In genomic region chr16:739560-740458, GRCh38 we compare ENCODE assay signal across 8 cellular contexts. TPM values are rescaled to one million over a fixed set of nuclear protein-coding genes. Genes with fewer than 3 reads are reported as not detected.
DNase-seq lines count a peak whose midpoint lies in the region; ATAC-seq and TF ChIP-seq lines count a peak whose summit lies in the region.

No MANE protein-coding gene starts in this region.

- peaks cover 0 to 8% (median 0%) of the 10 kb centered on the region in 3 donors for H3K27me3 ChIP-seq in psoas muscle (ENCODE audit: insufficient read depth in 3 of 3, low read length in 2 of 3)

- intact Hi-C loops in psoas muscle (cut with DNase I): no loop called here

- peaks cover 12% of the 10 kb centered on the region for H3K4me1 ChIP-seq in psoas muscle

- no peak for TF ChIP-seq CTCF in fibroblast of the aortic adventitia (IDR thresholded peaks at IDR 0.05; ENCODE audit: insufficient read depth, low read length)
- no peak for TF ChIP-seq CTCF in psoas muscle (IDR thresholded peaks at IDR 0.05)

- WGBS in psoas muscle, 3 donors: 41 to 44% (median 42%) methylated on average over 36 to 38 of the region's 38 CpGs

- H3K9me3 ChIP-seq in SK-N-MC (ENCODE audit: low read depth, low read length): no peaks in the 10 kb centered on the region
- no peaks in the 10 kb centered on the region for H3K9me3 ChIP-seq in psoas muscle

- H3K27ac ChIP-seq in SK-N-MC (no peak overlapping the region), psoas muscle (peak overlapping the region; percentile 77)

- ATAC-seq in psoas muscle: peak in 1 of 4 donors; percentile 1

- peak overlapping the region; percentile 92 for H3K9ac ChIP-seq in SK-N-MC (ENCODE audit: insufficient read length)

- DNase-seq in SK-N-MC (ENCODE audit: low read depth, low spot score) (no peak), fibroblast of the aortic adventitia (ENCODE audit: low read depth) (no peak), psoas muscle (no peak), amygdala (lab: John Stamatoyannopoulos, UW) (no peak), putamen (ENCODE audit: low spot score) (no peak), occipital lobe (lab: John Stamatoyannopoulos, UW) (no peak), NCI-H1436 (lab: John Stamatoyannopoulos, UW) (no peak)

- H3K4me3 ChIP-seq in GM08714 (ENCODE audit: low read length) (peak overlapping the region; percentile 87), SK-N-MC (peak overlapping the region; percentile 88), fibroblast of the aortic adventitia (ENCODE audit: low read depth, low read length) (peak overlapping the region; percentile 82), psoas muscle (peak overlapping the region; percentile 93)

- H3K36me3 ChIP-seq in SK-N-MC (ENCODE audit: insufficient read depth, low read length): no peaks in the 10 kb centered on the region; the same call in 1 of the 2 replicates
- peaks cover 0 to 38% of the 10 kb centered on the region in 2 donors for H3K36me3 ChIP-seq in psoas muscle (ENCODE audit: insufficient read depth in 1 of 2, low read depth in 1 of 2)

RNA-seq across cellular contexts. Expression of gene CIAO3, which starts 1.0 kb away (rescaled TPM):
- total RNA-seq in fibroblast of the aortic adventitia (ENCODE audit: low replicate concordance): 20.0 and 24.7 TPM in 2 replicates
- 10 to 100 TPM; 12.3 to 25.9 (median 23.6) TPM for total RNA-seq in psoas muscle
- 10 to 100 TPM; 26.7 to 43.0 (median 38.9) TPM for polyA plus RNA-seq in psoas muscle
- total RNA-seq in occipital lobe: 48.8 TPM

RNA-seq across cellular contexts. Expression of gene HAGHL, which starts 12.9 kb away (rescaled TPM):
- 10.6 and 21.1 TPM in 2 replicates for total RNA-seq in fibroblast of the aortic adventitia (ENCODE audit: low replicate concordance)
- 1 to 10 TPM in 1 of 4 donors, under 1 TPM in 3; 0.42 to 1.6 (median 0.71) TPM for total RNA-seq in psoas muscle
- polyA plus RNA-seq in psoas muscle: 1 to 10 TPM in 1 of 3 donors, under 1 TPM in 2; 0.38 to 4.4 (median 0.58) TPM
- 7.0 TPM for total RNA-seq in occipital lobe

RNA-seq across cellular contexts. Expression of gene CCDC78, which starts 13.6 kb away (rescaled TPM):
- total RNA-seq in fibroblast of the aortic adventitia (ENCODE audit: low replicate concordance) (1.1 and 1.8 TPM in 2 replicates), psoas muscle (under 1 TPM in 1 of 4 donors, not detected in 3; 0.11 TPM), occipital lobe (4.2 TPM)
- under 1 TPM in 2 of 3 donors, not detected in 1; 0.12 to 0.16 TPM for polyA plus RNA-seq in psoas muscle

RNA-seq across cellular contexts. Expression of gene ANTKMT, which starts 18.9 kb away (rescaled TPM):
- total RNA-seq in fibroblast of the aortic adventitia (ENCODE audit: low replicate concordance): 21.8 and 70.1 TPM in 2 replicates
- total RNA-seq in psoas muscle: 10 to 100 TPM; 30.9 to 45.6 (median 34.5) TPM
- polyA plus RNA-seq in psoas muscle: 10 to 100 TPM; 16.1 to 56.0 (median 26.3) TPM
- total RNA-seq in occipital lobe: 11.5 TPM

RNA-seq across cellular contexts. Expression of gene MSLN, which starts 20.7 kb away (rescaled TPM):
- not detected in 2 replicates for total RNA-seq in fibroblast of the aortic adventitia (ENCODE audit: low replicate concordance)
- under 1 TPM in 1 of 4 donors, not detected in 3; 0.17 TPM for total RNA-seq in psoas muscle
- under 1 TPM; 0.03 to 0.10 (median 0.08) TPM for polyA plus RNA-seq in psoas muscle
- not detected for total RNA-seq in occipital lobe
